In the genomic region with DNA sequence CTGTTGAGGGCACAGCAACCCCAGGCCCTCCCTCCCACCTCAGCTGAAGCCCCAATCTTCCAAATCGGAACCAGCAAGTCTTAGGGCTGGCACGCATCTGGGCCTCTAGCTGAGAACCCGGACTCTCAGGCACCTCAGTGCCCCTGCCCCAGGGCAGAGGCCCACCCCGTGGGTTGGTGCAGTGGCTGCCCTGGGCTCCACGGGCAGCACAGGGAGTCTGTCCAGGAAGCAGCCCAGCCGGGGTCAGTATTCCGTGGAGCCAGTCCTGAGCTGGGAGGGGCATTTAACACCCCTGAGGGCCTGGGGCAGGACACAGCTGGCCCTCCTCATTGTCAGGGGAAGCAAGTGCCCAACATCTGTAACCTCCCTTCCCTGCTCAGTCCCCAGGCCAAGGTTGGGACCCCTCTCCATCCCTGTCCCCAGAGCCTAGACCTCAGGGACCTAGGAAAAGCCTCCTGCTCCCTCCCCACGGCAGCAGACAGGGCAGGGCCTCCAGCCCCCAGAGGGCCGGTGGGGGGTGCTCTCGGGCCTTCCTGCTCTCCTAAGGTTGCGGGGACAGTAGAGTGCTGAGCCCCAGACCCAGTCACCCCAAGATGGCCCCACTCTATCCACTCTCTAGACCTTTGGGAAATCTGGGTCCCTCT, we compare ENCODE assay signal across 2 cellular contexts.
TF ChIP-seq lines count a peak whose summit lies in the region.

No MANE protein-coding gene starts in this region.

TF ChIP-seq in SK-N-SH, 30 proteins besides CTCF, POLR2A, EP300 and RAD21:
- no peak for TF ChIP-seq RFX5 (IDR thresholded peaks at IDR 0.05; ENCODE audit: low read length)
- TF ChIP-seq EZH2phosphoT487 (IDR thresholded peaks at IDR 0.05; ENCODE audit: borderline replicate concordance, low read depth), result no peak
- TF ChIP-seq POLR2AphosphoS5 (IDR thresholded peaks at IDR 0.05; ENCODE audit: low read depth, low read length), result no peak
- TF ChIP-seq REST (IDR thresholded peaks at IDR 0.05; ENCODE audit: low read depth, low read length), result no peak
- TF ChIP-seq NRF1 (IDR thresholded peaks at IDR 0.05; ENCODE audit: low read depth, low read length), result no peak
- TF ChIP-seq MAX (IDR thresholded peaks at IDR 0.05; ENCODE audit: low read depth), result no peak
- no peak for TF ChIP-seq PBX3 (IDR thresholded peaks at IDR 0.05)
- TF ChIP-seq, protein P1, sequence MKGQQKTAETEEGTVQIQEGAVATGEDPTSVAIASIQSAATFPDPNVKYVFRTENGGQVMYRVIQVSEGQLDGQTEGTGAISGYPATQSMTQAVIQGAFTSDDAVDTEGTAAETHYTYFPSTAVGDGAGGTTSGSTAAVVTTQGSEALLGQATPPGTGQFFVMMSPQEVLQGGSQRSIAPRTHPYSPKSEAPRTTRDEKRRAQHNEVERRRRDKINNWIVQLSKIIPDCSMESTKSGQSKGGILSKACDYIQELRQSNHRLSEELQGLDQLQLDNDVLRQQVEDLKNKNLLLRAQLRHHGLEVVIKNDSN (IDR thresholded peaks at IDR 0.05; ENCODE audit: borderline replicate concordance, low read depth), result no peak
- TF ChIP-seq MEF2A (IDR thresholded peaks at IDR 0.05; ENCODE audit: borderline replicate concordance, low read depth), result no peak
- TF ChIP-seq GABPA (IDR thresholded peaks at IDR 0.05; ENCODE audit: low read depth), result no peak

TF ChIP-seq in SK-N-SH treated with all-trans-retinoic acid at 6 μM for 48 hours, 23 proteins besides CTCF, POLR2A, EP300 and RAD21:
- TF ChIP-seq, protein P2, sequence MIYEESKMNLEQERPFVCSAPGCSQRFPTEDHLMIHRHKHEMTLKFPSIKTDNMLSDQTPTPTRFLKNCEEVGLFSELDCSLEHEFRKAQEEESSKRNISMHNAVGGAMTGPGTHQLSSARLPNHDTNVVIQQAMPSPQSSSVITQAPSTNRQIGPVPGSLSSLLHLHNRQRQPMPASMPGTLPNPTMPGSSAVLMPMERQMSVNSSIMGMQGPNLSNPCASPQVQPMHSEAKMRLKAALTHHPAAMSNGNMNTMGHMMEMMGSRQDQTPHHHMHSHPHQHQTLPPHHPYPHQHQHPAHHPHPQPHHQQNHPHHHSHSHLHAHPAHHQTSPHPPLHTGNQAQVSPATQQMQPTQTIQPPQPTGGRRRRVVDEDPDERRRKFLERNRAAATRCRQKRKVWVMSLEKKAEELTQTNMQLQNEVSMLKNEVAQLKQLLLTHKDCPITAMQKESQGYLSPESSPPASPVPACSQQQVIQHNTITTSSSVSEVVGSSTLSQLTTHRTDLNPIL (CRISPR knock-in tag; IDR thresholded peaks at IDR 0.05; ENCODE audit: low read depth), result no peak
- TF ChIP-seq ZFP3 (CRISPR knock-in tag; IDR thresholded peaks at IDR 0.05), result no peak
- no peak for TF ChIP-seq OSR1 (CRISPR knock-in tag; IDR thresholded peaks at IDR 0.05)
- TF ChIP-seq ZFP30 (CRISPR knock-in tag; IDR thresholded peaks at IDR 0.05), result no peak
- TF ChIP-seq ISL1 (CRISPR knock-in tag; IDR thresholded peaks at IDR 0.05), result no peak
- TF ChIP-seq, protein P3, sequence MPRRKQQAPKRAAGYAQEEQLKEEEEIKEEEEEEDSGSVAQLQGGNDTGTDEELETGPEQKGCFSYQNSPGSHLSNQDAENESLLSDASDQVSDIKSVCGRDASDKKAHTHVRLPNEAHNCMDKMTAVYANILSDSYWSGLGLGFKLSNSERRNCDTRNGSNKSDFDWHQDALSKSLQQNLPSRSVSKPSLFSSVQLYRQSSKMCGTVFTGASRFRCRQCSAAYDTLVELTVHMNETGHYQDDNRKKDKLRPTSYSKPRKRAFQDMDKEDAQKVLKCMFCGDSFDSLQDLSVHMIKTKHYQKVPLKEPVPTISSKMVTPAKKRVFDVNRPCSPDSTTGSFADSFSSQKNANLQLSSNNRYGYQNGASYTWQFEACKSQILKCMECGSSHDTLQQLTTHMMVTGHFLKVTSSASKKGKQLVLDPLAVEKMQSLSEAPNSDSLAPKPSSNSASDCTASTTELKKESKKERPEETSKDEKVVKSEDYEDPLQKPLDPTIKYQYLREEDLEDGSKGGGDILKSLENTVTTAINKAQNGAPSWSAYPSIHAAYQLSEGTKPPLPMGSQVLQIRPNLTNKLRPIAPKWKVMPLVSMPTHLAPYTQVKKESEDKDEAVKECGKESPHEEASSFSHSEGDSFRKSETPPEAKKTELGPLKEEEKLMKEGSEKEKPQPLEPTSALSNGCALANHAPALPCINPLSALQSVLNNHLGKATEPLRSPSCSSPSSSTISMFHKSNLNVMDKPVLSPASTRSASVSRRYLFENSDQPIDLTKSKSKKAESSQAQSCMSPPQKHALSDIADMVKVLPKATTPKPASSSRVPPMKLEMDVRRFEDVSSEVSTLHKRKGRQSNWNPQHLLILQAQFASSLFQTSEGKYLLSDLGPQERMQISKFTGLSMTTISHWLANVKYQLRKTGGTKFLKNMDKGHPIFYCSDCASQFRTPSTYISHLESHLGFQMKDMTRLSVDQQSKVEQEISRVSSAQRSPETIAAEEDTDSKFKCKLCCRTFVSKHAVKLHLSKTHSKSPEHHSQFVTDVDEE (CRISPR knock-in tag; IDR thresholded peaks at IDR 0.05), result no peak
- no peak for TF ChIP-seq ZC3H10 (CRISPR knock-in tag; IDR thresholded peaks at IDR 0.05)
- TF ChIP-seq TCF4 (CRISPR knock-in tag; IDR thresholded peaks at IDR 0.05; ENCODE audit: borderline replicate concordance), result no peak
- no peak for TF ChIP-seq BACH2 (CRISPR knock-in tag; IDR thresholded peaks at IDR 0.05; ENCODE audit: borderline replicate concordance)
- no peak for TF ChIP-seq POU6F1 (CRISPR knock-in tag; IDR thresholded peaks at IDR 0.05; ENCODE audit: borderline replicate concordance, low read depth)
- TF ChIP-seq GLIS3 (CRISPR knock-in tag; IDR thresholded peaks at IDR 0.05), result no peak
- TF ChIP-seq ZNF70 (CRISPR knock-in tag; IDR thresholded peaks at IDR 0.05), result no peak
- no peak for TF ChIP-seq CSDC2 (CRISPR knock-in tag; IDR thresholded peaks at IDR 0.05)
- no peak for TF ChIP-seq ZNF8 (CRISPR knock-in tag; IDR thresholded peaks at IDR 0.05)
- TF ChIP-seq ZNF565 (CRISPR knock-in tag; conservative IDR thresholded peaks at IDR 0.05; ENCODE audit: low read depth), result no peak
- no peak for TF ChIP-seq RARB (CRISPR knock-in tag; IDR thresholded peaks at IDR 0.05)
- no peak for TF ChIP-seq ARNTL (CRISPR knock-in tag; IDR thresholded peaks at IDR 0.05; ENCODE audit: borderline replicate concordance, low read depth)
- no peak for TF ChIP-seq TOX (CRISPR knock-in tag; IDR thresholded peaks at IDR 0.05; ENCODE audit: borderline replicate concordance)
- no peak for TF ChIP-seq ESRRG (CRISPR knock-in tag; IDR thresholded peaks at IDR 0.05)
